In the genomic region with DNA sequence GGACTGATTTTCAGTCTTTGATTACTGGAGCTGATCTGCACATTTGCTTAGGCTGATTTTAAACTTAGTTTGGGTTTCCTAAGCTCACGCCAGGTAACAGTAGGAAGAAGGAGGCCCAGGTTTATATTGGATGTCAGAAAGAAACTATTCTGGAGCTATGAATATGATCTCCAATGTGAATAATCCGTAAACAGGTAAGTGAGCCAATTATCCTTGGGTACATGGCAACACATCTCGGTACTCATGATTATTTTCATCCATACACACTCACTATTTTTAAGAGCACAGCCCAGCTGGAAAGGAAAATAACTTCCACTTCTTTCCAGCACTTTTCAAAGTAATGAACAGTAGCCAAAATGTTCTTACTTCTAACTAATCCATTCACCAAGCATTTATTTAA, we compare ENCODE assay signal across 24 cellular contexts. TPM values are rescaled to one million over a fixed set of nuclear protein-coding genes. Genes with fewer than 3 reads are reported as not detected.
DNase-seq lines count a peak whose midpoint lies in the region; ATAC-seq and TF ChIP-seq lines count a peak whose summit lies in the region.
"Had no signal": no experiment of that assay in that cellular context is flagged by ENCODE, and none has a peak within 500 bp of the region (broad histone marks: within the 10 kb centered on the region; RNA-seq: fewer than 3 reads in every experiment).

No MANE protein-coding gene starts in this region.

- H3K27ac ChIP-seq in VCaP (peak overlapping the region; percentile 66), gastroesophageal sphincter (peak overlapping the region in 3 of 4 donors; percentile 9 to 57 (median 34)), smooth muscle cell (ENCODE audit: low read depth) (peak overlapping the region; percentile 99), GM23248 (no peak overlapping the region)
- H3K27ac ChIP-seq in CD8-positive, alpha-beta T cell (ENCODE audit: low read depth, low read length): no peak overlapping the region
- H3K27ac ChIP-seq: ascending aorta, BLaER1, neural progenitor cell had no signal

- H3K4me3 ChIP-seq in Caco-2 (ENCODE audit: low read depth, low read length) (no peak overlapping the region), gastroesophageal sphincter (no peak overlapping the region), smooth muscle cell (no peak overlapping the region), GM23248 (no peak overlapping the region)
- H3K4me3 ChIP-seq in CD8-positive, alpha-beta T cell (ENCODE audit: low read depth, low read length): no peak overlapping the region
- H3K4me3 ChIP-seq: ascending aorta, BLaER1, MG63, neural progenitor cell, thoracic aorta had no signal

- H3K9me3 ChIP-seq in Caco-2 (no peaks in the 10 kb centered on the region), gastroesophageal sphincter (no peaks in the 10 kb centered on the region), smooth muscle cell (replicated peaks; ENCODE audit: low read depth) (no peaks in the 10 kb centered on the region), GM23248 (ENCODE audit: low read depth) (no peaks in the 10 kb centered on the region)
- no peaks in the 10 kb centered on the region for H3K9me3 ChIP-seq in CD8-positive, alpha-beta T cell (ENCODE audit: low read length)
- H3K9me3 ChIP-seq: ascending aorta, BLaER1, MG63, thoracic aorta had no signal

- H3K27me3 ChIP-seq in Caco-2 (replicated peaks; ENCODE audit: control insufficient read depth, insufficient read depth, low read length) (no peaks in the 10 kb centered on the region), gastroesophageal sphincter (no peaks in the 10 kb centered on the region), smooth muscle cell (ENCODE audit: low read depth) (no peaks in the 10 kb centered on the region), GM23248 (replicated peaks; ENCODE audit: insufficient read depth) (no peaks in the 10 kb centered on the region)
- no peaks in the 10 kb centered on the region for H3K27me3 ChIP-seq in CD8-positive, alpha-beta T cell (ENCODE audit: insufficient read depth, low read length)
- H3K27me3 ChIP-seq: ascending aorta, BLaER1, MG63 had no signal

- DNase-seq in Caco-2 (no peak), smooth muscle cell (lab: John Stamatoyannopoulos, UW; ENCODE audit: unreplicated experiment) (no peak), GM23248 (no peak)
- no peak for DNase-seq in CD8-positive, alpha-beta T cell
- DNase-seq in activated CD8-positive, alpha-beta memory T cell treated with anti-CD3 and anti-CD28 coated beads for 24 hours: no peak
- DNase-seq: activated CD4-positive, alpha-beta T cell treated with anti-CD3 and anti-CD28 coated beads, Interleukin-2, amount 50 U/mL, for 48 hours; activated CD8-positive, alpha-beta memory T cell treated with anti-CD3 and anti-CD28 coated beads, Interleukin-2, amount 50 U/mL, for 48 hours; cerebellar nuclear complex; DMS79; GF-D8; H9; KBM-7; mammary epithelial cell; MG63; NCI-H2029 treated with DMSO at 0.1 percent for 48 hours; stimulated activated naive CD8-positive, alpha-beta T cell treated with anti-CD3 and anti-CD28 coated beads, Interleukin-15, Interleukin-2, amounts not matched to agents 100 U/mL and 50 U/mL, for 24 hours had no signal

- TF ChIP-seq EP300 in gastroesophageal sphincter (IDR thresholded peaks at IDR 0.05): no peak

- no peaks in the 10 kb centered on the region for H3K27me3 Mint-ChIP-seq in Caco-2 (ENCODE audit: insufficient read depth, unreplicated experiment)
- no peaks in the 10 kb centered on the region for H3K27me3 Mint-ChIP-seq in CD8-positive, alpha-beta T cell (ENCODE audit: low read depth)
- H3K27me3 Mint-ChIP-seq: activated naive CD4-positive, alpha-beta T cell treated with anti-CD3 and anti-CD28 coated beads, Interleukin-2, amount 50 U/mL, for 24 hours had no signal

- no peak for TF ChIP-seq POLR2A in gastroesophageal sphincter (IDR thresholded peaks at IDR 0.05)

- no peaks in the 10 kb centered on the region for H3K9me2 ChIP-seq in GM23248 (ENCODE audit: insufficient read depth)

- no peaks in the 10 kb centered on the region for H3K9me3 Mint-ChIP-seq in Caco-2 (ENCODE audit: unreplicated experiment)
- no peaks in the 10 kb centered on the region for H3K9me3 Mint-ChIP-seq in CD8-positive, alpha-beta T cell
- H3K9me3 Mint-ChIP-seq: activated naive CD4-positive, alpha-beta T cell treated with anti-CD3 and anti-CD28 coated beads, Interleukin-2, amount 50 U/mL, for 24 hours; H9; neural progenitor cell had no signal

- in situ Hi-C loops in GM23248 (cut with MboI): no loop called here

- H3K27ac Mint-ChIP-seq in Caco-2 (ENCODE audit: unreplicated experiment): peak overlapping the region; percentile 83
- H3K27ac Mint-ChIP-seq in CD8-positive, alpha-beta T cell: no peak overlapping the region
- H3K27ac Mint-ChIP-seq: activated naive CD4-positive, alpha-beta T cell treated with anti-CD3 and anti-CD28 coated beads, Interleukin-2, amount 50 U/mL, for 24 hours; H9; neural progenitor cell had no signal

- peaks cover 29% of the 10 kb centered on the region for H4K20me1 ChIP-seq in smooth muscle cell (ENCODE audit: low read depth)
- H4K20me1 ChIP-seq in GM23248 (ENCODE audit: insufficient read depth): no peaks in the 10 kb centered on the region

- H3K79me2 ChIP-seq in smooth muscle cell (ENCODE audit: low read depth) (peaks cover 91% of the 10 kb centered on the region), GM23248 (ENCODE audit: insufficient read depth) (peaks cover 97% of the 10 kb centered on the region)

- BruUV-seq in Caco-2 (replicated peaks; lab: Mats Ljungman, UMichigan): no TSS peak

- intact Hi-C loops in Caco-2 (cut with micrococcal nuclease; ENCODE audit: unreplicated experiment): loop anchor here (2.0 kb wide), 1 partner anchor 23 kb away; no protein-coding TSS in a partner anchor
- intact Hi-C loops in CD8-positive, alpha-beta T cell (cut with DNase I, micrococcal nuclease): loop anchor here in 1 of 2 experiments (10.0 kb wide), 1 partner anchor 841 kb away; no protein-coding TSS in a partner anchor

- H3F3A ChIP-seq in smooth muscle cell (ENCODE audit: low read depth) (peaks cover 13% of the 10 kb centered on the region), GM23248 (ENCODE audit: insufficient read depth) (peaks cover 73% of the 10 kb centered on the region)

- H2AFZ ChIP-seq in smooth muscle cell (ENCODE audit: low read depth) (no peak overlapping the region), GM23248 (no peak overlapping the region)
- H2AFZ ChIP-seq: neural progenitor cell had no signal

- H3K4me2 ChIP-seq in smooth muscle cell (no peak overlapping the region), GM23248 (ENCODE audit: unreplicated experiment) (no peak overlapping the region)
- H3K4me2 ChIP-seq: BLaER1, neural progenitor cell had no signal

- CTCF ChIA-PET in Caco-2 (lab: Charles Lee): interaction anchor here (0.8 to 1.3 kb wide), 5 partner anchors 9 to 422 kb away, joined by 3 to 8 read pairs (median 5); no protein-coding TSS in a partner anchor
- CTCF ChIA-PET in CD8-positive, alpha-beta T cell (lab: Charles Lee): interaction anchor here (1.0 to 1.7 kb wide), 5 partner anchors 9 to 423 kb away, joined by 3 to 6 read pairs (median 4); no protein-coding TSS in a partner anchor

- no peak for ATAC-seq in gastroesophageal sphincter
- no peak for ATAC-seq in CD8-positive, alpha-beta T cell
- ATAC-seq: activated CD4-positive, CD25-positive, alpha-beta regulatory T cell treated with anti-CD3 and anti-CD28 coated beads, Interleukin-2, amount 50 U/mL, for 24 hours; stimulated activated naive CD8-positive, alpha-beta T cell treated with anti-CD3 and anti-CD28 coated beads, Interleukin-15, Interleukin-2, amounts not matched to agents 100 U/mL and 50 U/mL, for 24 hours had no signal

- 28 to 47% methylated on average over 3 of the region's 3 CpGs for WGBS in gastroesophageal sphincter (ENCODE audit: low coverage in 1 of 2), 2 donors
- 91% methylated on average over 3 of the region's 3 CpGs for WGBS in smooth muscle cell (ENCODE audit: low lambda C conversion rate)
- 43 to 53% methylated on average over 3 of the region's 3 CpGs for WGBS in GM23248 (ENCODE audit: low coverage in 1 of 2, low lambda C conversion rate in 2 of 2, missing lambda C conversion rate in 2 of 2), 2 experiments

- POLR2A ChIA-PET in Caco-2 (lab: Charles Lee): interaction anchor here (1.0 kb wide), 1 partner anchor 31 kb away, joined by 4 read pairs; no protein-coding TSS in a partner anchor
- POLR2A ChIA-PET in CD8-positive, alpha-beta T cell (lab: Charles Lee): interaction anchor here (0.9 kb wide), 1 partner anchor 22 kb away, joined by 3 read pairs; no protein-coding TSS in a partner anchor

- no peak for TF ChIP-seq CTCF in Caco-2 (IDR thresholded peaks at IDR 0.05; ENCODE audit: insufficient read depth in 1 of 2, low read depth in 1 of 2, low read length in 1 of 2, severe bottlenecking in 1 of 2, unreplicated experiment in 1 of 2)
- TF ChIP-seq CTCF in VCaP (conservative IDR thresholded peaks at IDR 0.05): no peak
- TF ChIP-seq CTCF in gastroesophageal sphincter (IDR thresholded peaks at IDR 0.05): no peak
- no peak for TF ChIP-seq CTCF in smooth muscle cell (IDR thresholded peaks at IDR 0.05; ENCODE audit: borderline replicate concordance, insufficient read depth, poor library complexity, severe bottlenecking)
- no peak for TF ChIP-seq CTCF in CD8-positive, alpha-beta T cell (IDR thresholded peaks at IDR 0.05)

- H3K9ac ChIP-seq in smooth muscle cell (ENCODE audit: low read depth) (no peak overlapping the region), GM23248 (no peak overlapping the region)
- H3K9ac ChIP-seq: BLaER1, neural progenitor cell had no signal

- peaks cover 63% of the 10 kb centered on the region for H3K4me1 ChIP-seq in Caco-2
- H3K4me1 ChIP-seq in gastroesophageal sphincter: peaks cover 0 to 71% (median 10%) of the 10 kb centered on the region in 3 donors
- peaks cover 48% of the 10 kb centered on the region for H3K4me1 ChIP-seq in smooth muscle cell (ENCODE audit: low read depth)
- H3K4me1 ChIP-seq in CD8-positive, alpha-beta T cell (ENCODE audit: insufficient read depth, low read length): peaks cover 12% of the 10 kb centered on the region
- H3K4me1 ChIP-seq in GM23248 (ENCODE audit: insufficient read depth): peaks cover 64% of the 10 kb centered on the region

- H3K36me3 ChIP-seq in Caco-2 (ENCODE audit: control insufficient read depth, insufficient read depth, low read length): peaks cover 1% of the 10 kb centered on the region; the same call in 1 of the 2 replicates
- H3K36me3 ChIP-seq in gastroesophageal sphincter: peaks cover 0 to 12% of the 10 kb centered on the region in 2 donors
- no peaks in the 10 kb centered on the region for H3K36me3 ChIP-seq in smooth muscle cell (ENCODE audit: low read depth)
- H3K36me3 ChIP-seq in CD8-positive, alpha-beta T cell (ENCODE audit: insufficient read depth, low read length): no peaks in the 10 kb centered on the region
- H3K36me3 ChIP-seq in GM23248 (ENCODE audit: low read depth): peaks cover 9% of the 10 kb centered on the region; the same call in 1 of the 2 replicates
- H3K36me3 ChIP-seq: BLaER1, neural progenitor cell, thoracic aorta had no signal

- H3K36me3 Mint-ChIP-seq in Caco-2 (ENCODE audit: insufficient read depth, unreplicated experiment): peaks cover 9% of the 10 kb centered on the region
- H3K36me3 Mint-ChIP-seq in CD8-positive, alpha-beta T cell: peaks cover 34% of the 10 kb centered on the region

- peaks cover 55% of the 10 kb centered on the region for H3K4me1 Mint-ChIP-seq in Caco-2 (ENCODE audit: low read depth, unreplicated experiment)
- H3K4me1 Mint-ChIP-seq in CD8-positive, alpha-beta T cell (ENCODE audit: low read depth): peaks cover 66% of the 10 kb centered on the region

- H3K4me3 Mint-ChIP-seq in Caco-2 (ENCODE audit: unreplicated experiment): peak overlapping the region; percentile 7
- H3K4me3 Mint-ChIP-seq in CD8-positive, alpha-beta T cell: no peak overlapping the region
- H3K4me3 Mint-ChIP-seq: activated naive CD4-positive, alpha-beta T cell treated with anti-CD3 and anti-CD28 coated beads, Interleukin-2, amount 50 U/mL, for 24 hours; H9; neural progenitor cell had no signal

RNA-seq across cellular contexts. Expression of gene ATXN1, which starts 7.0 kb away (rescaled TPM):
- total RNA-seq in Caco-2 (2022): 14.2 and 15.2 TPM in 2 replicates
- 10 to 100 TPM; 38.7 to 78.3 (median 62.6) TPM for total RNA-seq in gastroesophageal sphincter
- 40.6 and 45.8 TPM in 2 replicates for total RNA-seq in smooth muscle cell
- 17.9 and 22.8 TPM in 2 replicates for polyA plus RNA-seq in smooth muscle cell
- total RNA-seq in CD8-positive, alpha-beta T cell: 10 to 100 TPM; 73.3 to 81.1 TPM
- 20.1 and 42.2 TPM in 2 replicates for total RNA-seq in GM23248 (2014; rRNA removed; shearing (Covaris generic))
- polyA plus RNA-seq in GM23248 (2016; fragmentation: Nextera tagmentation; extraction: Ambion mirVana): 14.2 and 15.7 TPM in 2 replicates

Comparison
In these comparisons a context has a peak if more than half of its experiments do, and no peak if none do; other contexts are left out.
1. H3K27ac ChIP-seq: peak in VCaP (single experiment), gastroesophageal sphincter (3 of 4) and smooth muscle cell (single experiment); none in CD8-positive, alpha-beta T cell (single experiment) and GM23248 (single experiment).